Comparison of ENCODE assay signal across 7 cellular contexts in genomic region chr17:19003543-19003965, GRCh38. TPM values are rescaled to one million over a fixed set of nuclear protein-coding genes. Genes with fewer than 3 reads are reported as not detected.
DNase-seq lines count a peak whose midpoint lies in the region; ATAC-seq and TF ChIP-seq lines count a peak whose summit lies in the region.

No MANE protein-coding gene starts in this region.

- H3K4me1 Mint-ChIP-seq in activated T-helper 2 cell treated with anti-CD3 and anti-CD28 coated beads, Interferon-gamma antibody, Interleukin-2, Interleukin-4, amounts not matched to agents 10 μg/mL and 5 μg/mL and 100 μg/mL, durations not matched to agents 14 hours and 24 hours and 36 hours (ENCODE audit: low read depth): peaks cover 25% of the 10 kb centered on the region

- H3K27me3 Mint-ChIP-seq in activated T-helper 2 cell treated with anti-CD3 and anti-CD28 coated beads, Interferon-gamma antibody, Interleukin-2, Interleukin-4, amounts not matched to agents 10 μg/mL and 5 μg/mL and 100 μg/mL, durations not matched to agents 14 hours and 24 hours and 36 hours (ENCODE audit: low read depth): peaks cover 8% of the 10 kb centered on the region

- no peaks in the 10 kb centered on the region for H3K9me3 Mint-ChIP-seq in activated T-helper 2 cell treated with anti-CD3 and anti-CD28 coated beads, Interferon-gamma antibody, Interleukin-2, Interleukin-4, amounts not matched to agents 10 μg/mL and 5 μg/mL and 100 μg/mL, durations not matched to agents 14 hours and 24 hours and 36 hours

- peak overlapping the region; percentile 68 for H3K27ac Mint-ChIP-seq in activated T-helper 2 cell treated with anti-CD3 and anti-CD28 coated beads, Interferon-gamma antibody, Interleukin-2, Interleukin-4, amounts not matched to agents 10 μg/mL and 5 μg/mL and 100 μg/mL, durations not matched to agents 14 hours and 24 hours and 36 hours

- peaks cover 33% of the 10 kb centered on the region for H3K36me3 ChIP-seq in iPS-20b (ENCODE audit: insufficient read depth, low read depth, low read length)

- H3K27me3 ChIP-seq in iPS-20b (ENCODE audit: insufficient read depth, low read length): no peaks in the 10 kb centered on the region; the same call in 1 of the 2 replicates

- H3K9me3 ChIP-seq in iPS-20b (ENCODE audit: insufficient read depth, low read depth, low read length): no peaks in the 10 kb centered on the region; the same call in 1 of the 2 replicates

- no peak for DNase-seq in HFF-Myc (ENCODE audit: extremely low read depth, low read depth)
- DNase-seq in activated T-helper 2 cell treated with anti-CD3 and anti-CD28 coated beads, Interferon-gamma antibody, Interleukin-2, Interleukin-4, amounts not matched to agents 10 μg/mL and 5 μg/mL and 100 μg/mL, durations not matched to agents 14 hours and 24 hours and 36 hours (ENCODE audit: low spot score): no peak
- no peak for DNase-seq in stimulated activated naive CD8-positive, alpha-beta T cell treated with anti-CD3 and anti-CD28 coated beads, Interleukin-15, Interleukin-2, amounts not matched to agents 100 U/mL and 50 U/mL, for 24 hours
- DNase-seq in retina: no peak

- no peak overlapping the region for H3K27ac ChIP-seq in iPS-20b (ENCODE audit: low read length)

- peaks cover 17% of the 10 kb centered on the region for H3K36me3 Mint-ChIP-seq in activated T-helper 2 cell treated with anti-CD3 and anti-CD28 coated beads, Interferon-gamma antibody, Interleukin-2, Interleukin-4, amounts not matched to agents 10 μg/mL and 5 μg/mL and 100 μg/mL, durations not matched to agents 14 hours and 24 hours and 36 hours (ENCODE audit: low read depth)

- peak; percentile 10 for ATAC-seq in stimulated activated naive CD8-positive, alpha-beta T cell treated with anti-CD3 and anti-CD28 coated beads, Interleukin-15, Interleukin-2, amounts not matched to agents 100 U/mL and 50 U/mL, for 24 hours
- ATAC-seq in HG03460 (IDR thresholded peaks at IDR 0.05; ENCODE audit: unreplicated experiment) (no peak), HG03521 (IDR thresholded peaks at IDR 0.05; ENCODE audit: unreplicated experiment) (no peak)

- no peak for TF ChIP-seq CTCF in HFF-Myc (IDR thresholded peaks at IDR 0.05; ENCODE audit: low read depth, low read length, missing control alignments)

- H3K4me1 ChIP-seq in iPS-20b (ENCODE audit: insufficient read depth, low read length): peaks cover 10% of the 10 kb centered on the region; the same call in 1 of the 2 replicates

- intact Hi-C loops in activated T-helper 2 cell treated with anti-CD3 and anti-CD28 coated beads, Interferon-gamma antibody, Interleukin-2, Interleukin-4, amounts not matched to agents 10 μg/mL and 5 μg/mL and 100 μg/mL, durations not matched to agents 14 hours and 24 hours and 36 hours (cut with micrococcal nuclease): no loop called here

- peak overlapping the region; percentile 77 for H3K9ac ChIP-seq in iPS-20b (ENCODE audit: low read depth, low read length)

- peak overlapping the region; percentile 74 for H3K4me3 ChIP-seq in HFF-Myc (replicated peaks; ENCODE audit: low read depth, low read length)
- peak overlapping the region; percentile 85 for H3K4me3 ChIP-seq in iPS-20b (ENCODE audit: low read length)

- peak overlapping the region; percentile 86 for H3K4me3 Mint-ChIP-seq in activated T-helper 2 cell treated with anti-CD3 and anti-CD28 coated beads, Interferon-gamma antibody, Interleukin-2, Interleukin-4, amounts not matched to agents 10 μg/mL and 5 μg/mL and 100 μg/mL, durations not matched to agents 14 hours and 24 hours and 36 hours (ENCODE audit: low read depth)

RNA-seq across cellular contexts. Expression of gene FAM83G, which starts 1.0 kb away (rescaled TPM):
- total RNA-seq in activated T-helper 2 cell treated with anti-CD3 and anti-CD28 coated beads, Interferon-gamma antibody, Interleukin-2, Interleukin-4, amounts not matched to agents 10 μg/mL and 5 μg/mL and 100 μg/mL, durations not matched to agents 14 hours and 24 hours and 36 hours: 14.0 and 15.3 TPM in 2 replicates

RNA-seq across cellular contexts. Expression of gene GRAP, which starts 43.2 kb away (rescaled TPM):
- 9.4 and 10.9 TPM in 2 replicates for total RNA-seq in activated T-helper 2 cell treated with anti-CD3 and anti-CD28 coated beads, Interferon-gamma antibody, Interleukin-2, Interleukin-4, amounts not matched to agents 10 μg/mL and 5 μg/mL and 100 μg/mL, durations not matched to agents 14 hours and 24 hours and 36 hours

RNA-seq across cellular contexts. Expression of gene SLC5A10, which starts 51.6 kb away (rescaled TPM):
- total RNA-seq in activated T-helper 2 cell treated with anti-CD3 and anti-CD28 coated beads, Interferon-gamma antibody, Interleukin-2, Interleukin-4, amounts not matched to agents 10 μg/mL and 5 μg/mL and 100 μg/mL, durations not matched to agents 14 hours and 24 hours and 36 hours: not detected in 2 replicates
